In the genomic region with DNA sequence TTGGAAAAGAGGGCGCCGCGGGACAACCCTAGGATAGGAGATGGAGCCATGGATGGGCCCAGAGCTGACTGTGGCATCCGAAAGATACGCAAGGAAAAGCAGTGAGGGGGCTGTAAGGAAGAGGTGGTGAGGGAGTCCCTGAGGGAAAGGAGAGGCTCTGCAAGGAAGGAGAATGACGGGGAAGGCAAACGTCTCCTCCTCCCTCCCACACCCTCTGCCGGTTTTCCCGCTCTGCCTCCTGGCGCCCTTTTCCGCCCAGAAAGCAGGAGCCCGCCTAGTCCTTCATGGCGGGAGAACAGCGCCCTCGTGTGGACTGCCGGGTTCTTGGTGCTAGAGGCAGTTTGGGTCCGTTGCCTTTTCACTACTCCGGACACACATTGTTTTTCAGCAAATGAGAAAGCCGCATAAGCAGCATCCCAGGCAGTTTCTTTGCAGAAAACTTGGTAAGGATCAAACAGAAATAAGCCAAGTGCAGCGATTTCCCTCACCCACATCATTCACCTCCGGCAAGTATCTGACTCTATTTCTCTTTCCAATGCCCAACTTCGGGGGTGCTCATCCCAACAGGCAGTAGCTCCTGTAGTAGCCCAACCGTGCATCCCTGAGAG, we compare ENCODE assay signal across 8 cellular contexts.
DNase-seq lines count a peak whose midpoint lies in the region; ATAC-seq and TF ChIP-seq lines count a peak whose summit lies in the region.

No MANE protein-coding gene starts in this region.

- peaks cover 9% of the 10 kb centered on the region for H3K27me3 Mint-ChIP-seq in activated naive CD8-positive, alpha-beta T cell treated with anti-CD3 and anti-CD28 coated beads, Interleukin-2, amount 50 U/mL, for 24 hours
- H3K27me3 Mint-ChIP-seq in progenitor cell of endocrine pancreas: no peaks in the 10 kb centered on the region

- H3K36me3 Mint-ChIP-seq in activated naive CD8-positive, alpha-beta T cell treated with anti-CD3 and anti-CD28 coated beads, Interleukin-2, amount 50 U/mL, for 24 hours (ENCODE audit: low read depth): no peaks in the 10 kb centered on the region
- no peaks in the 10 kb centered on the region for H3K36me3 Mint-ChIP-seq in progenitor cell of endocrine pancreas (ENCODE audit: insufficient read depth)

- peak; percentile 9 for DNase-seq in NCI-H345 (lab: John Stamatoyannopoulos, UW)
- no peak for DNase-seq in NCI-H345 treated with DMSO at 0.1 percent for 48 hours (lab: John Stamatoyannopoulos, UW; ENCODE audit: unreplicated experiment)
- DNase-seq in SK-N-SH: peak; percentile 50
- peak; percentile 81 for DNase-seq in activated naive CD8-positive, alpha-beta T cell treated with anti-CD3 and anti-CD28 coated beads, Interleukin-2, amount 50 U/mL, for 24 hours
- peak; percentile 76 to 87 for DNase-seq in heart right ventricle
- peak; percentile 70 for DNase-seq in progenitor cell of endocrine pancreas (ENCODE audit: low spot score, unreplicated experiment)

- no peaks in the 10 kb centered on the region for H3K9me2 ChIP-seq in SK-N-SH

- no peaks in the 10 kb centered on the region for H3K79me2 ChIP-seq in SK-N-SH (ENCODE audit: insufficient read depth)

- POLR2A ChIA-PET in SK-N-SH (lab: Yijun Ruan, JAX): no interaction called here

- H3K36me3 ChIP-seq in SK-N-SH (replicated peaks in 1 of 2; ENCODE audit: control insufficient read depth in 1 of 2, insufficient read depth in 2 of 2, low read length in 1 of 2): no peaks in the 10 kb centered on the region
- no peaks in the 10 kb centered on the region for H3K36me3 ChIP-seq in heart right ventricle

- TF ChIP-seq RAD21 in SK-N-SH (IDR thresholded peaks at IDR 0.05; ENCODE audit: low read length): peak; percentile 50

- H3K4me1 ChIP-seq in SK-N-SH (ENCODE audit: control insufficient read depth in 1 of 2, insufficient read depth in 2 of 2, low read depth in 1 of 2, low read length in 1 of 2) (no peaks in the 10 kb centered on the region), heart right ventricle (peaks cover 0 to 4% (median 0%) of the 10 kb centered on the region in 9 donors)

- TF ChIP-seq EP300 in SK-N-SH (IDR thresholded peaks at IDR 0.05; ENCODE audit: borderline replicate concordance in 1 of 2, low read depth in 1 of 2, low read length in 1 of 2): no peak

- H3K27ac Mint-ChIP-seq in activated naive CD8-positive, alpha-beta T cell treated with anti-CD3 and anti-CD28 coated beads, Interleukin-2, amount 50 U/mL, for 24 hours: no peak overlapping the region
- H3K27ac Mint-ChIP-seq in progenitor cell of endocrine pancreas: no peak overlapping the region

- H4K20me1 ChIP-seq in SK-N-SH (ENCODE audit: insufficient read depth): no peaks in the 10 kb centered on the region

- H3K4me3 ChIP-seq in SK-N-SH (ENCODE audit: low read depth in 2 of 2, low read length in 1 of 2): peak overlapping the region in 1 of 2 experiments; percentile 50; a peak in 1 of 4 replicates
- no peak overlapping the region for H3K4me3 ChIP-seq in heart right ventricle

- H3K27ac ChIP-seq in SK-N-SH (ENCODE audit: low read depth in 2 of 2, low read length in 1 of 2) (no peak overlapping the region), heart right ventricle (no peak overlapping the region)

- H3K9ac ChIP-seq in SK-N-SH: no peak overlapping the region

- no peak overlapping the region for H2AFZ ChIP-seq in SK-N-SH (ENCODE audit: low read depth)

- no peak overlapping the region for H3K4me3 Mint-ChIP-seq in activated naive CD8-positive, alpha-beta T cell treated with anti-CD3 and anti-CD28 coated beads, Interleukin-2, amount 50 U/mL, for 24 hours
- H3K4me3 Mint-ChIP-seq in progenitor cell of endocrine pancreas (ENCODE audit: low read depth): no peak overlapping the region

- intact Hi-C loops in heart right ventricle (cut with DNase I): loop anchor here in 9 of 10 donors (2.0 to 10.0 kb wide), 6 partner anchors 109 to 119 kb away; no protein-coding TSS in a partner anchor

- no peaks in the 10 kb centered on the region for H3K9me3 Mint-ChIP-seq in activated naive CD8-positive, alpha-beta T cell treated with anti-CD3 and anti-CD28 coated beads, Interleukin-2, amount 50 U/mL, for 24 hours
- no peaks in the 10 kb centered on the region for H3K9me3 Mint-ChIP-seq in progenitor cell of endocrine pancreas (ENCODE audit: low read depth)

- peak; percentile 56 for TF ChIP-seq CTCF in SK-N-SH (IDR thresholded peaks at IDR 0.05)
- TF ChIP-seq CTCF in heart right ventricle (IDR thresholded peaks at IDR 0.05): peak; percentile 75 to 92 (median 86)
- peak; percentile 82 for TF ChIP-seq CTCF in progenitor cell of endocrine pancreas (IDR thresholded peaks at IDR 0.05; ENCODE audit: unreplicated experiment)

- H3K9me3 ChIP-seq in SK-N-SH: no peaks in the 10 kb centered on the region
- no peaks in the 10 kb centered on the region for H3K9me3 ChIP-seq in heart right ventricle

- no peaks in the 10 kb centered on the region for H3F3A ChIP-seq in SK-N-SH (replicated peaks; ENCODE audit: insufficient read depth)

- 75% methylated on average over 23 of the region's 23 CpGs for WGBS in SK-N-SH (ENCODE audit: low lambda C conversion rate)
- 34 to 38% methylated on average over 22 to 23 of the region's 23 CpGs for WGBS in heart right ventricle, 2 donors

- no peaks in the 10 kb centered on the region for H3K4me1 Mint-ChIP-seq in activated naive CD8-positive, alpha-beta T cell treated with anti-CD3 and anti-CD28 coated beads, Interleukin-2, amount 50 U/mL, for 24 hours
- no peaks in the 10 kb centered on the region for H3K4me1 Mint-ChIP-seq in progenitor cell of endocrine pancreas (ENCODE audit: low read depth)

- CTCF ChIA-PET in SK-N-SH (lab: Yijun Ruan, JAX): interaction anchor here (1.0 to 1.8 kb wide), 4 partner anchors 8 to 111 kb away, joined by 3 to 8 read pairs (median 3); no protein-coding TSS in a partner anchor

- H3K27me3 ChIP-seq in SK-N-SH (ENCODE audit: insufficient read depth) (no peaks in the 10 kb centered on the region), heart right ventricle (no peaks in the 10 kb centered on the region)

- peak; percentile 69 for ATAC-seq in HG03460 (IDR thresholded peaks at IDR 0.05; ENCODE audit: unreplicated experiment)
- ATAC-seq in activated naive CD8-positive, alpha-beta T cell treated with anti-CD3 and anti-CD28 coated beads, Interleukin-2, amount 50 U/mL, for 24 hours: peak; percentile 66
- peak; percentile 78 to 95 (median 89) for ATAC-seq in heart right ventricle
- no peak for ATAC-seq in HG03469 (IDR thresholded peaks at IDR 0.05; ENCODE audit: unreplicated experiment)

- H3K4me2 ChIP-seq in SK-N-SH: no peak overlapping the region

TF ChIP-seq in SK-N-SH, 30 proteins besides CTCF, POLR2A, EP300 and RAD21:
- peak; percentile 43 for TF ChIP-seq SMC3 (IDR thresholded peaks at IDR 0.05; ENCODE audit: low read depth, low read length)
- TF ChIP-seq TAF1 (IDR thresholded peaks at IDR 0.05; ENCODE audit: borderline replicate concordance, low read depth, low read length): no peak
